ENCODE assay signal across 1 cellular context in genomic region chr22:22122348-22123117, GRCh38.
TF ChIP-seq lines count a peak whose summit lies in the region.

No MANE protein-coding gene starts in this region.

TF ChIP-seq in K562, 482 proteins besides CTCF, POLR2A, EP300 and RAD21 (continued from another document and continues in another):
- TF ChIP-seq ZNF407 (IDR thresholded peaks at IDR 0.05; ENCODE audit: low read depth) (peak; percentile 36; the same call in 1 of the 2 replicates), NCOR1 (IDR thresholded peaks at IDR 0.05) (peak; percentile 31; the same call in 1 of the 2 replicates), ZNF431 (CRISPR knock-in tag; IDR thresholded peaks at IDR 0.05) (no peak), KAT8 (IDR thresholded peaks at IDR 0.05; ENCODE audit: low read depth) (no peak), SAFB (IDR thresholded peaks at IDR 0.05; ENCODE audit: borderline replicate concordance, low read depth, low read length) (no peak), ZNF23 (CRISPR knock-in tag; IDR thresholded peaks at IDR 0.05) (no peak), GABPA (tag; conservative IDR thresholded peaks at IDR 0.05; ENCODE audit: low read depth) (no peak), ZNF239 (CRISPR knock-in tag; IDR thresholded peaks at IDR 0.05) (no peak), ZNF589 (CRISPR knock-in tag; IDR thresholded peaks at IDR 0.05; ENCODE audit: low read depth) (0 out of 2 replicates have a peak, but pooled peaks have one; percentile 32), ELF1 (tag; IDR thresholded peaks at IDR 0.05) (peak; percentile 35), ZFP36 (IDR thresholded peaks at IDR 0.05; ENCODE audit: low read depth, low read length, partially characterized antibody) (no peak), ARID1B (IDR thresholded peaks at IDR 0.05) (peak; percentile 83), ZNF79 (CRISPR knock-in tag; IDR thresholded peaks at IDR 0.05; ENCODE audit: low read depth) (no peak), TCF7 (IDR thresholded peaks at IDR 0.05; ENCODE audit: borderline replicate concordance) (no peak), HNRNPK (IDR thresholded peaks at IDR 0.05; ENCODE audit: low read depth, low read length, poor library complexity, severe bottlenecking) (no peak), LEF1 (IDR thresholded peaks at IDR 0.05) (no peak), MAFK (IDR thresholded peaks at IDR 0.05; ENCODE audit: low read length) (peak; percentile 47; the same call in 1 of the 2 replicates), ZNF253 (CRISPR knock-in tag; conservative IDR thresholded peaks at IDR 0.05) (no peak; the same call in 1 of the 2 replicates), HINFP (tag; conservative IDR thresholded peaks at IDR 0.05; ENCODE audit: low read depth) (0 out of 2 replicates have a peak, but pooled peaks have one; percentile 52), ATF4 (CRISPR knock-in tag; IDR thresholded peaks at IDR 0.05) (no peak), ZNF280A (IDR thresholded peaks at IDR 0.05; ENCODE audit: low read depth, partially characterized antibody) (peak; percentile 65), PKNOX1 (IDR thresholded peaks at IDR 0.05) (no peak), NKRF (IDR thresholded peaks at IDR 0.05; ENCODE audit: borderline replicate concordance) (0 out of 2 replicates have a peak, but pooled peaks have one; percentile 71), BRD9 (IDR thresholded peaks at IDR 0.05; ENCODE audit: low read depth, partially characterized antibody) (peak; percentile 54), ZNF699 (CRISPR knock-in tag; IDR thresholded peaks at IDR 0.05; ENCODE audit: insufficient replicate concordance) (no peak), THRB (CRISPR knock-in tag; conservative IDR thresholded peaks at IDR 0.05) (peak; percentile 85; the same call in 1 of the 2 replicates), HMG20A (CRISPR knock-in tag; conservative IDR thresholded peaks at IDR 0.05) (0 out of 2 replicates have a peak, but pooled peaks have one; percentile 6), MAFF (IDR thresholded peaks at IDR 0.05; ENCODE audit: low read length) (peak; percentile 56), KDM4B (IDR thresholded peaks at IDR 0.05; ENCODE audit: borderline replicate concordance in 2 of 2, low read depth in 1 of 2) (no peak), CXXC5 (CRISPR knock-in tag; IDR thresholded peaks at IDR 0.05) (no peak), ZNF511 (CRISPR knock-in tag; IDR thresholded peaks at IDR 0.05) (no peak), BDP1 (IDR thresholded peaks at IDR 0.05; ENCODE audit: insufficient read depth, insufficient read length) (no peak), ESRRB (CRISPR knock-in tag; IDR thresholded peaks at IDR 0.05; ENCODE audit: borderline replicate concordance) (no peak), TAL1 (IDR thresholded peaks at IDR 0.05) (peak; percentile 50), ZNF282 (CRISPR knock-in tag; IDR thresholded peaks at IDR 0.05) (no peak), FOXK2 (conservative IDR thresholded peaks at IDR 0.05 in 1 of 2, IDR thresholded peaks at IDR 0.05 in 1 of 2; ENCODE audit: low read depth in 2 of 2) (peak; percentile 30 to 57; a peak in 1 of 4 replicates), PPARD (CRISPR knock-in tag; IDR thresholded peaks at IDR 0.05) (no peak), MCM3 (IDR thresholded peaks at IDR 0.05) (peak; percentile 75; the same call in 1 of the 2 replicates), NCOA4 (IDR thresholded peaks at IDR 0.05; ENCODE audit: partially characterized antibody) (peak; percentile 78), MLLT1 (IDR thresholded peaks at IDR 0.05) (peak; percentile 74 to 79), TRIM24 (IDR thresholded peaks at IDR 0.05) (peak in 1 of 2 experiments; percentile 38; a peak in 2 of 4 replicates)
